Comparison of ENCODE assay signal across 8 cellular contexts in genomic region chr3:142844339-142844977, GRCh38.
DNase-seq lines count a peak whose midpoint lies in the region; TF ChIP-seq lines count a peak whose summit lies in the region.

No MANE protein-coding gene starts in this region.

- DNase-seq in ACHN, result peak; percentile 48
- peak; percentile 38 for DNase-seq in GM10266 (ENCODE audit: extremely low spot score)
- DNase-seq in HuH-7.5 (ENCODE audit: low spot score), result peak; percentile 22
- no peak for DNase-seq in WERI-Rb-1
- peak; percentile 69 for DNase-seq in kidney tubule cell (ENCODE audit: low spot score)
- no peak for DNase-seq in NCI-H2171 treated with DMSO at 0.1 percent for 48 hours (lab: John Stamatoyannopoulos, UW)
- DNase-seq in activated effector memory CD4-positive, alpha-beta T cell treated with anti-CD3 and anti-CD28 coated beads, Interleukin-2, amount 50 U/mL, for 16 hours, result no peak
- DNase-seq in middle frontal gyrus (ENCODE audit: extremely low spot score, low spot score), result no peak

- no peaks in the 10 kb centered on the region for H3K9me3 ChIP-seq in WERI-Rb-1 (ENCODE audit: severe bottlenecking)

- no peaks in the 10 kb centered on the region for H3K27me3 ChIP-seq in WERI-Rb-1 (ENCODE audit: insufficient read depth, low read depth, severe bottlenecking)

- no peaks in the 10 kb centered on the region; the same call in 1 of the 2 replicates for H3K36me3 ChIP-seq in WERI-Rb-1

- in situ Hi-C loops in ACHN (cut with HindIII; ENCODE audit: low pct_ligation_motif_present, low pct_unique_long_range_greater_than_20kb, low sequenced_read_pairs), result no loop called here

- no peak overlapping the region for H3K27ac ChIP-seq in WERI-Rb-1

- peak; percentile 53 for TF ChIP-seq CTCF in GM10266 (IDR thresholded peaks at IDR 0.05; ENCODE audit: control insufficient read depth, insufficient read depth, low read depth, missing control alignments)
- peak; percentile 43; the same call in 1 of the 2 replicates for TF ChIP-seq CTCF in WERI-Rb-1 (IDR thresholded peaks at IDR 0.05; ENCODE audit: low read depth, low read length)

- H3K4me3 ChIP-seq in WERI-Rb-1 (ENCODE audit: low read depth, low read length), result no peak overlapping the region

Comparison
In these comparisons a context has a peak if more than half of its experiments do, and no peak if none do; other contexts are left out.
1. DNase-seq: peak in ACHN (single experiment), GM10266 (single experiment), HuH-7.5 (single experiment) and kidney tubule cell (single experiment); none in WERI-Rb-1 (single experiment), NCI-H2171 treated with DMSO at 0.1 percent for 48 hours (single experiment), activated effector memory CD4-positive, alpha-beta T cell treated with anti-CD3 and anti-CD28 coated beads, Interleukin-2, amount 50 U/mL, for 16 hours (single experiment) and middle frontal gyrus (single experiment).